ENCODE assay signal across 12 cellular contexts in genomic region chr1:234953655-234954420, GRCh38.
DNase-seq lines count a peak whose midpoint lies in the region; ATAC-seq and TF ChIP-seq lines count a peak whose summit lies in the region.
"Had no signal": no experiment of that assay in that cellular context is flagged by ENCODE, and none has a peak within 500 bp of the region (broad histone marks: within the 10 kb centered on the region; RNA-seq: fewer than 3 reads in every experiment).

No MANE protein-coding gene starts in this region.

- TF ChIP-seq CTCF in CD4-positive, alpha-beta T cell (IDR thresholded peaks at IDR 0.05), result no peak
- no peak for TF ChIP-seq CTCF in HL-60 (IDR thresholded peaks at IDR 0.05; ENCODE audit: insufficient read depth, low read length)
- no peak for TF ChIP-seq CTCF in colonic mucosa (IDR thresholded peaks at IDR 0.05)
- TF ChIP-seq CTCF in nephron progenitor cell (IDR thresholded peaks at IDR 0.05), result no peak
- no peak for TF ChIP-seq CTCF in foreskin keratinocyte (conservative IDR thresholded peaks at IDR 0.05)

- CTCF ChIA-PET in CD4-positive, alpha-beta T cell (lab: Charles Lee), result no interaction called here

- no peaks in the 10 kb centered on the region for H3K27me3 Mint-ChIP-seq in CD4-positive, alpha-beta T cell
- H3K27me3 Mint-ChIP-seq in nephron progenitor cell (ENCODE audit: low read depth, poor library complexity), result no peaks in the 10 kb centered on the region

- ATAC-seq in CD4-positive, alpha-beta T cell (ENCODE audit: poor library complexity), result no peak
- ATAC-seq in foreskin keratinocyte, result no peak
- no peak for ATAC-seq in left colon

- no peak overlapping the region for H3K4me3 ChIP-seq in HL-60 (replicated peaks; ENCODE audit: insufficient read depth, low read length)
- no peak overlapping the region for H3K4me3 ChIP-seq in colonic mucosa

- no peak for DNase-seq in CD4-positive, alpha-beta T cell
- DNase-seq in HL-60 (ENCODE audit: low read depth in 1 of 2, low spot score in 1 of 2) (no peak), colonic mucosa (peak; percentile 18), nephron progenitor cell (no peak), foreskin keratinocyte (no peak), SW480 (ENCODE audit: low spot score) (no peak), H4 (ENCODE audit: low spot score) (no peak), left colon (no peak)
- DNase-seq: activated CD4-positive, CD25-positive, alpha-beta regulatory T cell; activated naive CD4-positive, alpha-beta T cell treated with anti-CD3 and anti-CD28 coated beads for 36 hours; SIG-M5; stimulated activated CD4-positive, alpha-beta T cell treated with anti-CD3 and anti-CD28 coated beads, Interleukin-12 subunit alpha, Interleukin-12 subunit beta, amount 100 ng/mL, for 4 hours had no signal

- intact Hi-C loops in CD4-positive, alpha-beta T cell (cut with DNase I, micrococcal nuclease), result no loop called here
- intact Hi-C loops in colonic mucosa (cut with DNase I), result loop anchor here (10.0 kb wide), 1 partner anchor 129 kb away; no protein-coding TSS in a partner anchor
- intact Hi-C loops in left colon (cut with DNase I, micrococcal nuclease), result no loop called here

- H3K36me3 Mint-ChIP-seq in CD4-positive, alpha-beta T cell (ENCODE audit: low read depth), result no peaks in the 10 kb centered on the region
- H3K36me3 Mint-ChIP-seq in nephron progenitor cell (ENCODE audit: low read depth), result peaks cover 8% of the 10 kb centered on the region

- H3K9ac ChIP-seq in colonic mucosa (ENCODE audit: low read depth in 2 of 2, low read length in 2 of 2), result no peak overlapping the region

- peaks cover 19% of the 10 kb centered on the region for H3K4me1 ChIP-seq in colonic mucosa
- H3K4me1 ChIP-seq in foreskin keratinocyte, result peaks cover 11% of the 10 kb centered on the region

- H3K27me3 ChIP-seq in CD4-positive, alpha-beta T cell (ENCODE audit: control insufficient read depth, insufficient read depth, low read length), result no peaks in the 10 kb centered on the region
- H3K27me3 ChIP-seq in HL-60 (ENCODE audit: insufficient read depth, poor library complexity, severe bottlenecking), result no peaks in the 10 kb centered on the region
- no peaks in the 10 kb centered on the region for H3K27me3 ChIP-seq in colonic mucosa
- H3K27me3 ChIP-seq in foreskin keratinocyte, result no peaks in the 10 kb centered on the region

- H3K9me3 Mint-ChIP-seq in CD4-positive, alpha-beta T cell, result no peaks in the 10 kb centered on the region
- peaks cover 12% of the 10 kb centered on the region for H3K9me3 Mint-ChIP-seq in nephron progenitor cell

- H3K9me3 ChIP-seq in CD4-positive, alpha-beta T cell (ENCODE audit: control insufficient read depth, low read length), result no peaks in the 10 kb centered on the region
- H3K9me3 ChIP-seq in colonic mucosa, result no peaks in the 10 kb centered on the region

- no peak overlapping the region for H3K4me3 Mint-ChIP-seq in CD4-positive, alpha-beta T cell
- H3K4me3 Mint-ChIP-seq in nephron progenitor cell, result peak overlapping the region; percentile 14
- H3K4me3 Mint-ChIP-seq: activated naive CD4-positive, alpha-beta T cell treated with anti-CD3 and anti-CD28 coated beads for 36 hours had no signal

- no peak overlapping the region for H3K27ac ChIP-seq in CD4-positive, alpha-beta T cell (ENCODE audit: low read depth, low read length)
- peak overlapping the region; percentile 97 for H3K27ac ChIP-seq in HL-60 (replicated peaks)
- no peak overlapping the region for H3K27ac ChIP-seq in colonic mucosa
- H3K27ac ChIP-seq in foreskin keratinocyte, result no peak overlapping the region

- H3K4me1 Mint-ChIP-seq in CD4-positive, alpha-beta T cell (ENCODE audit: low read depth), result peaks cover 29% of the 10 kb centered on the region
- H3K4me1 Mint-ChIP-seq in nephron progenitor cell, result peaks cover 70% of the 10 kb centered on the region

- POLR2A ChIA-PET in CD4-positive, alpha-beta T cell (lab: Charles Lee), result no interaction called here

- H3K36me3 ChIP-seq in colonic mucosa, result no peaks in the 10 kb centered on the region

- peak overlapping the region; percentile 40 for H3K27ac Mint-ChIP-seq in CD4-positive, alpha-beta T cell
- peak overlapping the region; percentile 98 for H3K27ac Mint-ChIP-seq in nephron progenitor cell
- H3K27ac Mint-ChIP-seq: activated naive CD4-positive, alpha-beta T cell treated with anti-CD3 and anti-CD28 coated beads for 36 hours had no signal
